In the genomic region with DNA sequence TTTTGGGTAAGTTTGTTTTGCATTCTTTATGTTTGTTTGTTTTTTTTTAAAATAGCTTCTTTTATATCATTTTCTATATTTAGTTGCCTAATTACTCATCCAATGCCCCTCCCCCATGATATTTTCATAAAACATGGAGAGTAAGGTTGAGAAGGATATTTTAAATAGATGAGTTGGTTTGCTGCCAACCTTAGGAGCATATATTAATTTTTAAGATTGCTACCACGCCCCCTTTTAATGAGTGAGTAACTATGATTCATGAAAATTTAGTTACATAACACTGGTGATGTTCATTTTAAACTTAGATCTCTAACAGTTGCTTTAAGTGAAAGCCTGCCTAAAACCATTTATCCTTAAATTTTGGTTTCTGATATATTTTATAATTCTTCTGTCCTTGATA, we compare ENCODE assay signal across 1 cellular context.
TF ChIP-seq lines count a peak whose summit lies in the region.

No MANE protein-coding gene starts in this region.

TF ChIP-seq in K562, 482 proteins besides CTCF, POLR2A, EP300 and RAD21 (continued from another document):
- TF ChIP-seq, protein P1, sequence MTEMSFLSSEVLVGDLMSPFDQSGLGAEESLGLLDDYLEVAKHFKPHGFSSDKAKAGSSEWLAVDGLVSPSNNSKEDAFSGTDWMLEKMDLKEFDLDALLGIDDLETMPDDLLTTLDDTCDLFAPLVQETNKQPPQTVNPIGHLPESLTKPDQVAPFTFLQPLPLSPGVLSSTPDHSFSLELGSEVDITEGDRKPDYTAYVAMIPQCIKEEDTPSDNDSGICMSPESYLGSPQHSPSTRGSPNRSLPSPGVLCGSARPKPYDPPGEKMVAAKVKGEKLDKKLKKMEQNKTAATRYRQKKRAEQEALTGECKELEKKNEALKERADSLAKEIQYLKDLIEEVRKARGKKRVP (CRISPR knock-in tag; IDR thresholded peaks at IDR 0.05), result no peak
- TF ChIP-seq CC2D1A (IDR thresholded peaks at IDR 0.05) (no peak), NFE2 (IDR thresholded peaks at IDR 0.05; ENCODE audit: low read depth) (peak; percentile 8; the same call in 1 of the 2 replicates), POLR2H (tag; IDR thresholded peaks at IDR 0.05; ENCODE audit: low read depth) (peak; percentile 53; the same call in 1 of the 2 replicates), PHB2 (IDR thresholded peaks at IDR 0.05; ENCODE audit: low read depth) (no peak), ZNF324 (CRISPR knock-in tag; IDR thresholded peaks at IDR 0.05) (no peak), MEF2D (tag; conservative IDR thresholded peaks at IDR 0.05; ENCODE audit: low read depth) (no peak), FOSL1 (tag; conservative IDR thresholded peaks at IDR 0.05) (peak; percentile 70; the same call in 1 of the 2 replicates), ZNF76 (CRISPR knock-in tag; IDR thresholded peaks at IDR 0.05; ENCODE audit: borderline replicate concordance) (no peak), ASH1L (IDR thresholded peaks at IDR 0.05; ENCODE audit: borderline replicate concordance, low read depth, partially characterized antibody) (no peak), CCNT2 (IDR thresholded peaks at IDR 0.05; ENCODE audit: borderline replicate concordance, extremely low read depth, insufficient read length, low read depth, low read length) (no peak)
- TF ChIP-seq, protein P2, sequence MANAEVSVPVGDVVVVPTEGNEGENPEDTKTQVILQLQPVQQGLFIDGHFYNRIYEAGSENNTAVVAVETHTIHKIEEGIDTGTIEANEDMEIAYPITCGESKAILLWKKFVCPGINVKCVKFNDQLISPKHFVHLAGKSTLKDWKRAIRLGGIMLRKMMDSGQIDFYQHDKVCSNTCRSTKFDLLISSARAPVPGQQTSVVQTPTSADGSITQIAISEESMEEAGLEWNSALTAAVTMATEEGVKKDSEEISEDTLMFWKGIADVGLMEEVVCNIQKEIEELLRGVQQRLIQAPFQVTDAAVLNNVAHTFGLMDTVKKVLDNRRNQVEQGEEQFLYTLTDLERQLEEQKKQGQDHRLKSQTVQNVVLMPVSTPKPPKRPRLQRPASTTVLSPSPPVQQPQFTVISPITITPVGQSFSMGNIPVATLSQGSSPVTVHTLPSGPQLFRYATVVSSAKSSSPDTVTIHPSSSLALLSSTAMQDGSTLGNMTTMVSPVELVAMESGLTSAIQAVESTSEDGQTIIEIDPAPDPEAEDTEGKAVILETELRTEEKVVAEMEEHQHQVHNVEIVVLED (CRISPR knock-in tag; IDR thresholded peaks at IDR 0.05), result no peak
- TF ChIP-seq, protein P3, sequence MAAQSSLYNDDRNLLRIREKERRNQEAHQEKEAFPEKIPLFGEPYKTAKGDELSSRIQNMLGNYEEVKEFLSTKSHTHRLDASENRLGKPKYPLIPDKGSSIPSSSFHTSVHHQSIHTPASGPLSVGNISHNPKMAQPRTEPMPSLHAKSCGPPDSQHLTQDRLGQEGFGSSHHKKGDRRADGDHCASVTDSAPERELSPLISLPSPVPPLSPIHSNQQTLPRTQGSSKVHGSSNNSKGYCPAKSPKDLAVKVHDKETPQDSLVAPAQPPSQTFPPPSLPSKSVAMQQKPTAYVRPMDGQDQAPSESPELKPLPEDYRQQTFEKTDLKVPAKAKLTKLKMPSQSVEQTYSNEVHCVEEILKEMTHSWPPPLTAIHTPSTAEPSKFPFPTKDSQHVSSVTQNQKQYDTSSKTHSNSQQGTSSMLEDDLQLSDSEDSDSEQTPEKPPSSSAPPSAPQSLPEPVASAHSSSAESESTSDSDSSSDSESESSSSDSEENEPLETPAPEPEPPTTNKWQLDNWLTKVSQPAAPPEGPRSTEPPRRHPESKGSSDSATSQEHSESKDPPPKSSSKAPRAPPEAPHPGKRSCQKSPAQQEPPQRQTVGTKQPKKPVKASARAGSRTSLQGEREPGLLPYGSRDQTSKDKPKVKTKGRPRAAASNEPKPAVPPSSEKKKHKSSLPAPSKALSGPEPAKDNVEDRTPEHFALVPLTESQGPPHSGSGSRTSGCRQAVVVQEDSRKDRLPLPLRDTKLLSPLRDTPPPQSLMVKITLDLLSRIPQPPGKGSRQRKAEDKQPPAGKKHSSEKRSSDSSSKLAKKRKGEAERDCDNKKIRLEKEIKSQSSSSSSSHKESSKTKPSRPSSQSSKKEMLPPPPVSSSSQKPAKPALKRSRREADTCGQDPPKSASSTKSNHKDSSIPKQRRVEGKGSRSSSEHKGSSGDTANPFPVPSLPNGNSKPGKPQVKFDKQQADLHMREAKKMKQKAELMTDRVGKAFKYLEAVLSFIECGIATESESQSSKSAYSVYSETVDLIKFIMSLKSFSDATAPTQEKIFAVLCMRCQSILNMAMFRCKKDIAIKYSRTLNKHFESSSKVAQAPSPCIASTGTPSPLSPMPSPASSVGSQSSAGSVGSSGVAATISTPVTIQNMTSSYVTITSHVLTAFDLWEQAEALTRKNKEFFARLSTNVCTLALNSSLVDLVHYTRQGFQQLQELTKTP (IDR thresholded peaks at IDR 0.05; ENCODE audit: low read depth in 1 of 2, partially characterized antibody in 2 of 2), result no peak
- TF ChIP-seq, protein P4, sequence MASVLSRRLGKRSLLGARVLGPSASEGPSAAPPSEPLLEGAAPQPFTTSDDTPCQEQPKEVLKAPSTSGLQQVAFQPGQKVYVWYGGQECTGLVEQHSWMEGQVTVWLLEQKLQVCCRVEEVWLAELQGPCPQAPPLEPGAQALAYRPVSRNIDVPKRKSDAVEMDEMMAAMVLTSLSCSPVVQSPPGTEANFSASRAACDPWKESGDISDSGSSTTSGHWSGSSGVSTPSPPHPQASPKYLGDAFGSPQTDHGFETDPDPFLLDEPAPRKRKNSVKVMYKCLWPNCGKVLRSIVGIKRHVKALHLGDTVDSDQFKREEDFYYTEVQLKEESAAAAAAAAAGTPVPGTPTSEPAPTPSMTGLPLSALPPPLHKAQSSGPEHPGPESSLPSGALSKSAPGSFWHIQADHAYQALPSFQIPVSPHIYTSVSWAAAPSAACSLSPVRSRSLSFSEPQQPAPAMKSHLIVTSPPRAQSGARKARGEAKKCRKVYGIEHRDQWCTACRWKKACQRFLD (CRISPR knock-in tag; IDR thresholded peaks at IDR 0.05), result no peak
- TF ChIP-seq, protein P5, sequence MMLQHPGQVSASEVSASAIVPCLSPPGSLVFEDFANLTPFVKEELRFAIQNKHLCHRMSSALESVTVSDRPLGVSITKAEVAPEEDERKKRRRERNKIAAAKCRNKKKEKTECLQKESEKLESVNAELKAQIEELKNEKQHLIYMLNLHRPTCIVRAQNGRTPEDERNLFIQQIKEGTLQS (IDR thresholded peaks at IDR 0.05), result peak; percentile 29; the same call in 1 of the 2 replicates
- TF ChIP-seq, protein P5 (CRISPR knock-in tag; conservative IDR thresholded peaks at IDR 0.05), result no peak
- TF ChIP-seq, protein P6, sequence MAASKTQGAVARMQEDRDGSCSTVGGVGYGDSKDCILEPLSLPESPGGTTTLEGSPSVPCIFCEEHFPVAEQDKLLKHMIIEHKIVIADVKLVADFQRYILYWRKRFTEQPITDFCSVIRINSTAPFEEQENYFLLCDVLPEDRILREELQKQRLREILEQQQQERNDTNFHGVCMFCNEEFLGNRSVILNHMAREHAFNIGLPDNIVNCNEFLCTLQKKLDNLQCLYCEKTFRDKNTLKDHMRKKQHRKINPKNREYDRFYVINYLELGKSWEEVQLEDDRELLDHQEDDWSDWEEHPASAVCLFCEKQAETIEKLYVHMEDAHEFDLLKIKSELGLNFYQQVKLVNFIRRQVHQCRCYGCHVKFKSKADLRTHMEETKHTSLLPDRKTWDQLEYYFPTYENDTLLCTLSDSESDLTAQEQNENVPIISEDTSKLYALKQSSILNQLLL (CRISPR knock-in tag; IDR thresholded peaks at IDR 0.05; ENCODE audit: borderline replicate concordance), result no peak
